Comparison of ENCODE assay signal across 1 cellular context in the genomic region with DNA sequence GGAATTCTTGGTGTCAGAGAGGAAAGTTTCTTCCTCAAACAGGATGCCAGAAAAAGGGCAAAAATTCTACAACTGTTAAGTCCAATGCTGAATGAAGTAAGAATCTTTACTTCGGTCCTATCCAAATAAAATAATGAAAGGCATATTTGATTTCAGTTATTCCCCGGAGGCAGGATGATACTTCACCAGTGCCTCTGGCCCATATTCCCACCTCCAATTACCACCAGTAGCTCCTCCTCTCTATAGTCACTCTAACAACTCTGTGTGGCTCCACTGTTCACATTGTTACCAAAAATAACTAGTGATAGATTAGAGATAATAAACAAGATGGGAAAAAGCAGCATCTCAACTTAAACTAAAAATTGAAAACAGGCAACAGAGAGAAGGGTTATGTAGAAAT.
TF ChIP-seq lines count a peak whose summit lies in the region.

No MANE protein-coding gene starts in this region.

TF ChIP-seq in K562, 482 proteins besides CTCF, POLR2A, EP300 and RAD21:
- no peak for TF ChIP-seq SP1 (CRISPR knock-in tag; IDR thresholded peaks at IDR 0.05)
- TF ChIP-seq MEF2A (IDR thresholded peaks at IDR 0.05; ENCODE audit: control insufficient read depth, low read depth, low read length), result 0 out of 2 replicates have a peak, but pooled peaks have one; percentile 13
TF ChIP-seq in K562: peak in this region for 1.
